Comparison of ENCODE assay signal across 36 cellular contexts in the genomic region with DNA sequence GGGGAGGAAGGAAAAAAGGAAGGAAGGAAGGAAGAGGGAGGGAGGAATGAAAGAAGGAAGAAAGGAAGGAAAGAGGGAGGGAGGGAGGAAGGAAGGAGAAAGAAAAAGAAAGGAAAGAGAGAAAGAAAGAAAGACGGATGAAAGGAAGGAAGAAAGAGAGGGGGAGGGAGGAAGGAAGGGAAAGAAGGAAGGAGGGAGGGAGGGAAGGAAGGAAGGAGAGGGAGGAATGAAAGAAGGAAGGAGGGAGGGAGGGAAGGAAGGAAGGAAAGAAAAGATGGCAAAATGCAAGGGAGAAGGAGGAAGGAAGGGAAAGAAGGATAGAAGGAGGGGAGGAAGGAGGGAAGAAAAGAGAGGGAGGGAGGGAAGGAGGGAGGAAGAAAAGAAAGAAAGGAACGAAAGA.
"Had no signal": no experiment of that assay in that cellular context is flagged by ENCODE, and none has a peak within 500 bp of the region (broad histone marks: within the 10 kb centered on the region; RNA-seq: fewer than 3 reads in every experiment).

No MANE protein-coding gene starts in this region.

- H3K36me3 ChIP-seq: MG63 had no signal

- H3K9me3 ChIP-seq: MG63 had no signal

- DNase-seq: Kasumi-1, MG63, MM.1S, MV-4-11, NCI-H1048, NCI-H1092, NCI-H1092 treated with DMSO at 0.1 percent for 48 hours, NCI-H1105, NCI-H1105 treated with DMSO at 0.1 percent for 48 hours, NCI-H1417, NCI-H1417 treated with DMSO at 0.1 percent for 48 hours, NCI-H1436, NCI-H1436 treated with DMSO at 0.1 percent for 48 hours, NCI-H146, NCI-H1694, NCI-H1694 treated with DMSO at 0.1 percent for 48 hours, NCI-H187, NCI-H187 treated with DMSO at 0.1 percent for 48 hours, NCI-H1930, NCI-H2029, NCI-H2029 treated with DMSO at 0.1 percent for 48 hours, NCI-H2081, NCI-H2081 treated with DMSO at 0.1 percent for 48 hours, NCI-H2107, NCI-H2171, NCI-H2171 treated with DMSO at 0.1 percent for 48 hours, NCI-H2227 treated with DMSO at 0.1 percent for 48 hours, NCI-H226, NCI-H345, NCI-H446, NCI-H446 treated with DMSO at 0.1 percent for 48 hours, NCI-H510A, NCI-H510A treated with DMSO at 0.1 percent for 48 hours, NCI-H524, NCI-H524 treated with DMSO at 0.1 percent for 48 hours, NCI-H526 had no signal

- H3K4me3 ChIP-seq: MG63 had no signal
